In genomic region chr3:194730369-194730768, GRCh38 we compare ENCODE assay signal across 1 cellular context.
A peak's percentile ranks its signal among the peaks of the same experiment; 100 is the strongest.
TF ChIP-seq lines count a peak whose summit lies in the region.

No MANE protein-coding gene starts in this region.

TF ChIP-seq in HEK293, 187 proteins besides CTCF, POLR2A, EP300 and RAD21 (continued from another document):
- TF ChIP-seq ZNF670 (tag by site-specific recombination; IDR thresholded peaks at IDR 0.05; ENCODE audit: low read depth) (no peak), ZNF623 (tag by site-specific recombination; IDR thresholded peaks at IDR 0.05) (no peak), ZNF10 (tag by site-specific recombination; IDR thresholded peaks at IDR 0.05) (no peak), ZNF274 (IDR thresholded peaks at IDR 0.05; ENCODE audit: low read length) (no peak), ZNF274 (tag by site-specific recombination; IDR thresholded peaks at IDR 0.05; ENCODE audit: borderline replicate concordance) (no peak), ZNF747 (tag by site-specific recombination; IDR thresholded peaks at IDR 0.05) (no peak), ZNF335 (tag by site-specific recombination; conservative IDR thresholded peaks at IDR 0.05) (peak; percentile 40; the same call in 1 of the 2 replicates), ZNF571 (tag by site-specific recombination; IDR thresholded peaks at IDR 0.05) (no peak), ZNF791 (tag by site-specific recombination; IDR thresholded peaks at IDR 0.05) (no peak), ZNF23 (tag by site-specific recombination; IDR thresholded peaks at IDR 0.05; ENCODE audit: borderline replicate concordance) (no peak), GLIS1 (tag by site-specific recombination; IDR thresholded peaks at IDR 0.05) (no peak), ZBTB17 (tag by site-specific recombination; IDR thresholded peaks at IDR 0.05) (peak; percentile 38; the same call in 1 of the 2 replicates)
- TF ChIP-seq, protein P1, sequence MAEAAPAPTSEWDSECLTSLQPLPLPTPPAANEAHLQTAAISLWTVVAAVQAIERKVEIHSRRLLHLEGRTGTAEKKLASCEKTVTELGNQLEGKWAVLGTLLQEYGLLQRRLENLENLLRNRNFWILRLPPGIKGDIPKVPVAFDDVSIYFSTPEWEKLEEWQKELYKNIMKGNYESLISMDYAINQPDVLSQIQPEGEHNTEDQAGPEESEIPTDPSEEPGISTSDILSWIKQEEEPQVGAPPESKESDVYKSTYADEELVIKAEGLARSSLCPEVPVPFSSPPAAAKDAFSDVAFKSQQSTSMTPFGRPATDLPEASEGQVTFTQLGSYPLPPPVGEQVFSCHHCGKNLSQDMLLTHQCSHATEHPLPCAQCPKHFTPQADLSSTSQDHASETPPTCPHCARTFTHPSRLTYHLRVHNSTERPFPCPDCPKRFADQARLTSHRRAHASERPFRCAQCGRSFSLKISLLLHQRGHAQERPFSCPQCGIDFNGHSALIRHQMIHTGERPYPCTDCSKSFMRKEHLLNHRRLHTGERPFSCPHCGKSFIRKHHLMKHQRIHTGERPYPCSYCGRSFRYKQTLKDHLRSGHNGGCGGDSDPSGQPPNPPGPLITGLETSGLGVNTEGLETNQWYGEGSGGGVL (tag by site-specific recombination; IDR thresholded peaks at IDR 0.05) = no peak
- TF ChIP-seq, protein P2, sequence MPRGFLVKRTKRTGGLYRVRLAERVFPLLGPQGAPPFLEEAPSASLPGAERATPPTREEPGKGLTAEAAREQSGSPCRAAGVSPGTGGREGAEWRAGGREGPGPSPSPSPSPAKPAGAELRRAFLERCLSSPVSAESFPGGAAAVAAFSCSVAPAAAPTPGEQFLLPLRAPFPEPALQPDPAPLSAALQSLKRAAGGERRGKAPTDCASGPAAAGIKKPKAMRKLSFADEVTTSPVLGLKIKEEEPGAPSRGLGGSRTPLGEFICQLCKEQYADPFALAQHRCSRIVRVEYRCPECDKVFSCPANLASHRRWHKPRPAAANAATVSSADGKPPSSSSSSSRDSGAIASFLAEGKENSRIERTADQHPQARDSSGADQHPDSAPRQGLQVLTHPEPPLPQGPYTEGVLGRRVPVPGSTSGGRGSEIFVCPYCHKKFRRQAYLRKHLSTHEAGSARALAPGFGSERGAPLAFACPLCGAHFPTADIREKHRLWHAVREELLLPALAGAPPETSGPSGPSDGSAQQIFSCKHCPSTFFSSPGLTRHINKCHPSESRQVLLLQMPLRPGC (tag by site-specific recombination; IDR thresholded peaks at IDR 0.05) = no peak
- TF ChIP-seq, protein P3, sequence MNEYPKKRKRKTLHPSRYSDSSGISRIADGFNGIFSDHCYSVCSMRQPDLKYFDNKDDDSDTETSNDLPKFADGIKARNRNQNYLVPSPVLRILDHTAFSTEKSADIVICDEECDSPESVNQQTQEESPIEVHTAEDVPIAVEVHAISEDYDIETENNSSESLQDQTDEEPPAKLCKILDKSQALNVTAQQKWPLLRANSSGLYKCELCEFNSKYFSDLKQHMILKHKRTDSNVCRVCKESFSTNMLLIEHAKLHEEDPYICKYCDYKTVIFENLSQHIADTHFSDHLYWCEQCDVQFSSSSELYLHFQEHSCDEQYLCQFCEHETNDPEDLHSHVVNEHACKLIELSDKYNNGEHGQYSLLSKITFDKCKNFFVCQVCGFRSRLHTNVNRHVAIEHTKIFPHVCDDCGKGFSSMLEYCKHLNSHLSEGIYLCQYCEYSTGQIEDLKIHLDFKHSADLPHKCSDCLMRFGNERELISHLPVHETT (tag by site-specific recombination; IDR thresholded peaks at IDR 0.05) = no peak
